In genomic region chr1:44819594-44820327, GRCh38 we compare ENCODE assay signal across 8 cellular contexts. TPM values are rescaled to one million over a fixed set of nuclear protein-coding genes. Genes with fewer than 3 reads are reported as not detected.
A peak's percentile ranks its signal among the peaks of the same experiment; 100 is the strongest.
DNase-seq lines count a peak whose midpoint lies in the region; ATAC-seq, FAIRE-seq and TF ChIP-seq lines count a peak whose summit lies in the region.

No MANE protein-coding gene starts in this region.

- no peaks in the 10 kb centered on the region for H3K9me3 Mint-ChIP-seq in nephron

- no peak for TF ChIP-seq EP300 in stomach (IDR thresholded peaks at IDR 0.05)

- H3K4me3 Mint-ChIP-seq in nephron, result peak overlapping the region; percentile 87 to 90 (median 88)

- intact Hi-C loops in stomach (cut with DNase I; ENCODE audit: low total_unique reads), result no loop called here

- 0 to 7% (median 1%) methylated on average over 34 of the region's 34 CpGs for whole genome bisulfite sequencing in stomach, 5 donors

- no peaks in the 10 kb centered on the region for H3K36me3 ChIP-seq in stomach

- peak; percentile 89 for FAIRE-seq in RCC 7860 (lab: Jason Lieb, UNC)

- TF ChIP-seq POLR2A in GM19099 (IDR thresholded peaks at IDR 0.05; ENCODE audit: extremely low read depth, insufficient read length, low read depth) (peak; percentile 100), stomach (IDR thresholded peaks at IDR 0.05) (peak in 2 of 4 donors; percentile 81 to 96)

- peaks cover 4% of the 10 kb centered on the region for H3K27me3 Mint-ChIP-seq in nephron (ENCODE audit: low read depth)

- DNase-seq in Ammon's horn (ENCODE audit: low spot score) (peak; percentile 78), RCC 7860 (ENCODE audit: low spot score) (peak; percentile 98), fibroblast of the aortic adventitia (ENCODE audit: low read depth) (peak; percentile 90), stomach (peak; percentile 79)
- DNase-seq in activated effector memory CD4-positive, alpha-beta T cell treated with Interleukin-2 at 50 U/mL for 16 hours, result peak; percentile 72

- peak; percentile 79 for ATAC-seq in HG03354 (IDR thresholded peaks at IDR 0.05; ENCODE audit: poor library complexity, severe bottlenecking, unreplicated experiment)

- H3K4me3 ChIP-seq in fibroblast of the aortic adventitia (ENCODE audit: low read depth, low read length) (peak overlapping the region; percentile 61), stomach (peak overlapping the region; percentile 46 to 58 (median 51))

- peaks cover 36% of the 10 kb centered on the region for H3K4me1 Mint-ChIP-seq in nephron

- H3K27ac ChIP-seq in stomach, result peak overlapping the region; percentile 89 to 96 (median 91)

- H3K27me3 ChIP-seq in stomach, result no peaks in the 10 kb centered on the region

- peaks cover 11% of the 10 kb centered on the region for H3K36me3 Mint-ChIP-seq in nephron (ENCODE audit: low read depth)

- peaks cover 15 to 35% (median 24%) of the 10 kb centered on the region in 4 donors for H3K4me1 ChIP-seq in stomach

- H3K27ac Mint-ChIP-seq in nephron, result peak overlapping the region; percentile 100

- TF ChIP-seq CTCF in fibroblast of the aortic adventitia (IDR thresholded peaks at IDR 0.05; ENCODE audit: insufficient read depth, low read length) (no peak), nephron (IDR thresholded peaks at IDR 0.05; ENCODE audit: unreplicated experiment in 3 of 3) (no peak), stomach (IDR thresholded peaks at IDR 0.05) (no peak)

- no peaks in the 10 kb centered on the region for H3K9me3 ChIP-seq in stomach

RNA-seq across cellular contexts. Expression of gene BTBD19, which starts 11.4 kb away (rescaled TPM):
- total RNA-seq in fibroblast of the aortic adventitia (ENCODE audit: low replicate concordance) (5.2 and 5.4 TPM in 2 replicates), stomach (1 to 10 TPM in 2 of 5 donors, under 1 TPM in 1, not detected in 2; 0.89 to 4.1 (median 2.9) TPM)
- 1 to 10 TPM; 1.4 to 2.9 (median 2.8) TPM for polyA plus RNA-seq in stomach

RNA-seq across cellular contexts. Expression of gene DYNLT4, which starts 12.6 kb away (rescaled TPM):
- total RNA-seq in fibroblast of the aortic adventitia (ENCODE audit: low replicate concordance) (1.2 TPM in 1 of 2 replicates, not detected in the other), stomach (10 to 100 TPM in 1 of 5 donors, not detected in 4; 25.5 TPM)
- polyA plus RNA-seq in stomach, result 1 to 10 TPM in 1 of 3 donors, under 1 TPM in 2; 0.38 to 4.4 (median 0.50) TPM

RNA-seq across cellular contexts. Expression of gene PLK3, which starts 19.6 kb away (rescaled TPM):
- total RNA-seq in fibroblast of the aortic adventitia (ENCODE audit: low replicate concordance) (28.8 and 36.1 TPM in 2 replicates), stomach (10 to 100 TPM in 4 of 5 donors, under 1 TPM in 1; 0.58 to 30.4 (median 24.3) TPM)
- 10 to 100 TPM in 2 of 3 donors, 1 to 10 TPM in 1; 9.5 to 21.2 (median 13.5) TPM for polyA plus RNA-seq in stomach

RNA-seq across cellular contexts. Expression of gene PTCH2, which starts 23.3 kb away (rescaled TPM):
- total RNA-seq in fibroblast of the aortic adventitia (ENCODE audit: low replicate concordance) (0.36 and 0.57 TPM in 2 replicates), stomach (1 to 10 TPM in 2 of 5 donors, under 1 TPM in 1, not detected in 2; under 0.01 to 2.3 (median 1.8) TPM)
- under 1 TPM; 0.19 to 0.50 (median 0.31) TPM for polyA plus RNA-seq in stomach

RNA-seq across cellular contexts. Expression of gene BEST4, which starts 31.8 kb away (rescaled TPM):
- total RNA-seq in fibroblast of the aortic adventitia (ENCODE audit: low replicate concordance) (0.09 TPM in 1 of 2 replicates, not detected in the other), stomach (10 to 100 TPM in 1 of 5 donors, under 1 TPM in 1, not detected in 3; 0.87 to 60.0 TPM)
- polyA plus RNA-seq in stomach, result under 1 TPM in 1 of 3 donors, not detected in 2; 0.35 TPM

Comparison
In these comparisons a context has a peak if more than half of its experiments do, and no peak if none do; other contexts are left out.
1. Peak in every context shown above with its lines: DNase-seq, ATAC-seq, H3K4me3 ChIP-seq and H3K27ac ChIP-seq.